Comparison of ENCODE assay signal across 12 cellular contexts in the genomic region with DNA sequence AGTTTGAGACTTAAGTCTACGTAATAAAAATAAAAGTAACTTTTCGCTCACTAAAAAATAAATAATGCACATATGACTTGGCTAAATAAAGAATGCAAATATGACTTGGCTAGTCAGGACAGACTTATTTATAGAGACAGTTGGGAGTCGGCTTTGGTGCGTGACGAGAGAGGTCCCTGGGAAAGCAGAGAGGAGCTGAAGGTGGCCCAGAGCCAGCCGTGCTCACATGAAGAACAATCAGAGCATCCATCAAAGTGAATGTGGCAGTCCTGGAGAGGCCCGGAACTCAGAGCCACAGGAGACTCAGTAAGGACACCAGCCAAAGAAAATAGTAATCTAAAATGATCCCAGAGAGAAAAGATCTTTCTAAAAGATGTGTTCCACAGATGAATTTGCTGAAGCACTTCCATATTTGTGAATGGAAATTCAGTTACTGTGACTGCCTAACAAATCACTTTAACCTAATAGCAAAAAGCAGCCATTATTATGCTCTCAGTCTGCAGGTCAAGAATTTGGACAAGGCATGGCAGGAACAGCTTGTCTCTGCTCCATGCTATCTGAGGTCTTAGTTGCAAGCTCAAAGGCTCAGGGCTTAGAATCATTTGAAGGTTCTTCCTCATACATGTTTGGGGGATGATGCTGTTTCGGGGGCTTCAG. TPM values are rescaled to one million over a fixed set of nuclear protein-coding genes. Genes with fewer than 3 reads are reported as not detected.
DNase-seq lines count a peak whose midpoint lies in the region; ATAC-seq and TF ChIP-seq lines count a peak whose summit lies in the region.
"Had no signal": no experiment of that assay in that cellular context is flagged by ENCODE, and none has a peak within 500 bp of the region (broad histone marks: within the 10 kb centered on the region; RNA-seq: fewer than 3 reads in every experiment).

No MANE protein-coding gene starts in this region.

- 70% methylated on average over 6 of the region's 8 CpGs for WGBS in mesenchymal stem cell

- H3K9ac ChIP-seq in mesenchymal stem cell (ENCODE audit: low read length): peak overlapping the region; percentile 46

- H3K4me1 Mint-ChIP-seq in activated CD4-positive, alpha-beta T cell treated with anti-CD3 and anti-CD28 coated beads for 36 hours: peaks cover 24% of the 10 kb centered on the region
- peaks cover 23% of the 10 kb centered on the region for H3K4me1 Mint-ChIP-seq in activated T-cell treated with anti-CD3 and anti-CD28 coated beads, Interleukin-2, amount 50 U/mL, for 72 hours (ENCODE audit: low read depth)

- no peak overlapping the region for H4K8ac ChIP-seq in mesenchymal stem cell (ENCODE audit: low read length)

- no peaks in the 10 kb centered on the region for H3K27me3 Mint-ChIP-seq in activated CD4-positive, alpha-beta T cell treated with anti-CD3 and anti-CD28 coated beads for 36 hours
- no peaks in the 10 kb centered on the region for H3K27me3 Mint-ChIP-seq in activated T-cell treated with anti-CD3 and anti-CD28 coated beads, Interleukin-2, amount 50 U/mL, for 72 hours (ENCODE audit: low read depth)
- H3K27me3 Mint-ChIP-seq: activated naive CD4-positive, alpha-beta T cell treated with anti-CD3 and anti-CD28 coated beads, Interleukin-2, amount 50 U/mL, for 24 hours had no signal

- H4K91ac ChIP-seq in mesenchymal stem cell (ENCODE audit: low read length): no peak overlapping the region

- no peak overlapping the region for H2AFZ ChIP-seq in mesenchymal stem cell (ENCODE audit: low read depth, low read length)

- no peak for ATAC-seq in activated CD4-positive, alpha-beta T cell treated with anti-CD3 and anti-CD28 coated beads for 36 hours
- ATAC-seq in activated T-cell treated with anti-CD3 and anti-CD28 coated beads, Interleukin-2, amount 50 U/mL, for 72 hours (replicated peaks in 1 of 2): no peak

- H2BK5ac ChIP-seq in mesenchymal stem cell (ENCODE audit: low read depth, low read length, poor library complexity, severe bottlenecking): no peak overlapping the region

- no peak overlapping the region for H3K27ac Mint-ChIP-seq in activated CD4-positive, alpha-beta T cell treated with anti-CD3 and anti-CD28 coated beads for 36 hours
- H3K27ac Mint-ChIP-seq in activated T-cell treated with anti-CD3 and anti-CD28 coated beads, Interleukin-2, amount 50 U/mL, for 72 hours: no peak overlapping the region
- H3K27ac Mint-ChIP-seq: activated naive CD4-positive, alpha-beta T cell treated with anti-CD3 and anti-CD28 coated beads, Interleukin-2, amount 50 U/mL, for 24 hours had no signal

- H3K27me3 ChIP-seq in AG04450 (ENCODE audit: control insufficient read depth, insufficient read depth, low read length): no peaks in the 10 kb centered on the region
- H3K27me3 ChIP-seq in MG63: no peaks in the 10 kb centered on the region
- H3K27me3 ChIP-seq in mesenchymal stem cell (ENCODE audit: control insufficient read depth in 1 of 2, insufficient read depth in 1 of 2, low read length in 2 of 2): no peaks in the 10 kb centered on the region
- no peaks in the 10 kb centered on the region for H3K27me3 ChIP-seq in SJCRH30

- H3K23ac ChIP-seq in mesenchymal stem cell (ENCODE audit: low read length in 2 of 2): no peak overlapping the region

- H3K4me1 ChIP-seq in mesenchymal stem cell (ENCODE audit: control insufficient read depth, insufficient read depth, low read depth, low read length) (peaks cover 14% of the 10 kb centered on the region), SJCRH30 (no peaks in the 10 kb centered on the region)
- H3K4me1 ChIP-seq: Caco-2 had no signal

- H2AK5ac ChIP-seq in mesenchymal stem cell (ENCODE audit: low read length, severe bottlenecking): no peak overlapping the region

- H3K4me2 ChIP-seq in mesenchymal stem cell (ENCODE audit: low read length, poor library complexity, severe bottlenecking): no peak overlapping the region

- H2BK120ac ChIP-seq in mesenchymal stem cell (ENCODE audit: low read depth, low read length): peak overlapping the region; percentile 0

- H3K9me3 Mint-ChIP-seq in activated CD4-positive, alpha-beta T cell treated with anti-CD3 and anti-CD28 coated beads for 36 hours (ENCODE audit: low read depth): no peaks in the 10 kb centered on the region
- H3K9me3 Mint-ChIP-seq in activated T-cell treated with anti-CD3 and anti-CD28 coated beads, Interleukin-2, amount 50 U/mL, for 72 hours: no peaks in the 10 kb centered on the region
- H3K9me3 Mint-ChIP-seq: activated naive CD4-positive, alpha-beta T cell treated with anti-CD3 and anti-CD28 coated beads, Interleukin-2, amount 50 U/mL, for 24 hours had no signal

- H3K4me3 ChIP-seq in AG04450 (ENCODE audit: low read depth, low read length) (no peak overlapping the region), MG63 (no peak overlapping the region), choroid plexus epithelial cell (ENCODE audit: low read depth, low read length) (no peak overlapping the region), mesenchymal stem cell (ENCODE audit: insufficient read depth in 1 of 2, low read depth in 1 of 2, low read length in 2 of 2) (peak overlapping the region in 1 of 2 experiments; percentile 12), SJCRH30 (no peak overlapping the region)

- H3K14ac ChIP-seq in mesenchymal stem cell (ENCODE audit: low read length in 2 of 2): no peak overlapping the region

- no peak overlapping the region for H2BK15ac ChIP-seq in mesenchymal stem cell (ENCODE audit: low read depth, poor library complexity, severe bottlenecking)

- TF ChIP-seq CTCF in AG04450 (IDR thresholded peaks at IDR 0.05; ENCODE audit: low read depth, low read length) (no peak), choroid plexus epithelial cell (conservative IDR thresholded peaks at IDR 0.05; ENCODE audit: low read depth, low read length) (no peak)

- no peak for DNase-seq in AG04450 (ENCODE audit: low read depth, low spot score)
- peak; percentile 79 for DNase-seq in MG63
- DNase-seq in choroid plexus epithelial cell (ENCODE audit: low read depth): peak; percentile 93
- peak; percentile 81 for DNase-seq in mesenchymal stem cell
- no peak for DNase-seq in activated CD4-positive, alpha-beta T cell treated with anti-CD3 and anti-CD28 coated beads for 36 hours
- DNase-seq in SJCRH30: no peak
- no peak for DNase-seq in NCI-H2227 (lab: John Stamatoyannopoulos, UW; ENCODE audit: unreplicated experiment)
- no peak for DNase-seq in activated T-cell treated with anti-CD3 and anti-CD28 coated beads, Interleukin-2, amount 50 U/mL, for 72 hours
- DNase-seq: Caco-2, hippocampal formation, T-helper 9 cell had no signal

- H3K36me3 Mint-ChIP-seq in activated CD4-positive, alpha-beta T cell treated with anti-CD3 and anti-CD28 coated beads for 36 hours (ENCODE audit: low read depth): no peaks in the 10 kb centered on the region
- H3K36me3 Mint-ChIP-seq in activated T-cell treated with anti-CD3 and anti-CD28 coated beads, Interleukin-2, amount 50 U/mL, for 72 hours (ENCODE audit: insufficient read depth in 2 of 2): no peaks in the 10 kb centered on the region

- CTCF ChIA-PET in AG04450 (lab: Charles Lee): no interaction called here
- CTCF ChIA-PET in activated CD4-positive, alpha-beta T cell treated with anti-CD3 and anti-CD28 coated beads for 36 hours (lab: Charles Lee): no interaction called here

- H3K18ac ChIP-seq in mesenchymal stem cell (ENCODE audit: low read depth in 1 of 2, low read length in 2 of 2): peak overlapping the region in 1 of 2 experiments; percentile 61

- H3K9me3 ChIP-seq in AG04450 (ENCODE audit: control insufficient read depth, insufficient read depth, low read length): peaks cover 4% of the 10 kb centered on the region; the same call in 1 of the 2 replicates
- H3K9me3 ChIP-seq in MG63: no peaks in the 10 kb centered on the region
- peaks cover 5% of the 10 kb centered on the region for H3K9me3 ChIP-seq in mesenchymal stem cell (ENCODE audit: control insufficient read depth, low read length)
- no peaks in the 10 kb centered on the region for H3K9me3 ChIP-seq in SJCRH30 (replicated peaks)
- H3K9me3 ChIP-seq: Caco-2 had no signal

- no peak overlapping the region for H3K4me3 Mint-ChIP-seq in activated CD4-positive, alpha-beta T cell treated with anti-CD3 and anti-CD28 coated beads for 36 hours
- H3K4me3 Mint-ChIP-seq in activated T-cell treated with anti-CD3 and anti-CD28 coated beads, Interleukin-2, amount 50 U/mL, for 72 hours: no peak overlapping the region
- H3K4me3 Mint-ChIP-seq: activated naive CD4-positive, alpha-beta T cell treated with anti-CD3 and anti-CD28 coated beads, Interleukin-2, amount 50 U/mL, for 24 hours had no signal

- intact Hi-C loops in activated CD4-positive, alpha-beta T cell treated with anti-CD3 and anti-CD28 coated beads for 36 hours (cut with DNase I, micrococcal nuclease): no loop called here

- no peak overlapping the region for H3K4ac ChIP-seq in mesenchymal stem cell (ENCODE audit: low read depth in 1 of 2, low read length in 2 of 2)

- peak overlapping the region in 1 of 2 experiments; percentile 29 for H2BK12ac ChIP-seq in mesenchymal stem cell (ENCODE audit: low read length in 2 of 2)

- H3K36me3 ChIP-seq in MG63: no peaks in the 10 kb centered on the region
- no peaks in the 10 kb centered on the region for H3K36me3 ChIP-seq in mesenchymal stem cell (ENCODE audit: control insufficient read depth in 1 of 2, insufficient read depth in 2 of 2, low read depth in 1 of 2, low read length in 2 of 2)
- H3K36me3 ChIP-seq in SJCRH30: no peaks in the 10 kb centered on the region

- H3K27ac ChIP-seq in AG04450 (ENCODE audit: low read depth, low read length) (peak overlapping the region; percentile 63), mesenchymal stem cell (ENCODE audit: low read length, poor library complexity, severe bottlenecking) (peak overlapping the region; percentile 53), SJCRH30 (no peak overlapping the region)

- H3K79me1 ChIP-seq in mesenchymal stem cell (replicated peaks; ENCODE audit: low read length, poor library complexity, severe bottlenecking): no peaks in the 10 kb centered on the region

- POLR2A ChIA-PET in AG04450 (lab: Yijun Ruan, JAX): interaction anchor here (1.5 kb wide), 1 partner anchor 11 kb away, joined by 4 read pairs; no protein-coding TSS in a partner anchor
- POLR2A ChIA-PET in activated CD4-positive, alpha-beta T cell treated with anti-CD3 and anti-CD28 coated beads for 36 hours (lab: Charles Lee): no interaction called here

RNA-seq across cellular contexts. Expression of gene CWC15, which starts 34.8 kb away (rescaled TPM):
- 51.0 and 61.9 TPM in 2 replicates for polyA plus RNA-seq in AG04450 (2011; rRNA removed)
- polyA minus RNA-seq in AG04450 (2011; rRNA and poly(A)+ RNA removed): 20.0 and 27.2 TPM in 2 replicates
- total RNA-seq in MG63 (2014; rRNA removed; shearing (Covaris generic); ENCODE audit: low replicate concordance): 62.2 and 63.9 TPM in 2 replicates
- 113 TPM for polyA plus RNA-seq in mesenchymal stem cell (2013, experiment 1 of 2)
- 117 TPM for polyA plus RNA-seq in mesenchymal stem cell (2013, experiment 2 of 2)
- total RNA-seq in activated CD4-positive, alpha-beta T cell treated with anti-CD3 and anti-CD28 coated beads for 36 hours: 10 to 100 TPM; 74.7 to 85.0 TPM
- 39.8 and 41.8 TPM in 2 replicates for total RNA-seq in SJCRH30 (2014; rRNA removed; shearing (Covaris generic))
- total RNA-seq in activated T-cell treated with anti-CD3 and anti-CD28 coated beads, Interleukin-2, amount 50 U/mL, for 72 hours: 10 to 100 TPM; 75.1 to 91.4 TPM

RNA-seq across cellular contexts. Expression of gene KDM4D, which starts 35.0 kb away (rescaled TPM):
- 0.62 and 0.68 TPM in 2 replicates for polyA plus RNA-seq in AG04450 (2011; rRNA removed)
- polyA minus RNA-seq in AG04450 (2011; rRNA and poly(A)+ RNA removed): 0.74 and 1.7 TPM in 2 replicates
- total RNA-seq in MG63 (2014; rRNA removed; shearing (Covaris generic); ENCODE audit: low replicate concordance): 0.89 and 0.91 TPM in 2 replicates
- polyA plus RNA-seq in mesenchymal stem cell (2013, experiment 1 of 2): 0.40 TPM
- polyA plus RNA-seq in mesenchymal stem cell (2013, experiment 2 of 2): 0.41 TPM
- total RNA-seq in activated CD4-positive, alpha-beta T cell treated with anti-CD3 and anti-CD28 coated beads for 36 hours: 1 to 10 TPM; 1.5 to 1.8 TPM
- 1.9 TPM in 2 replicates for total RNA-seq in SJCRH30 (2014; rRNA removed; shearing (Covaris generic))
- total RNA-seq in activated T-cell treated with anti-CD3 and anti-CD28 coated beads, Interleukin-2, amount 50 U/mL, for 72 hours: 1 to 10 TPM; 1.4 to 1.8 TPM

Comparison
In these comparisons a context has a peak if more than half of its experiments do, and no peak if none do; other contexts are left out.
1. DNase-seq: peak in MG63 (single experiment), choroid plexus epithelial cell (single experiment) and mesenchymal stem cell (single experiment); none in AG04450 (single experiment), activated CD4-positive, alpha-beta T cell treated with anti-CD3 and anti-CD28 coated beads for 36 hours (single experiment), SJCRH30 (0 of 2), NCI-H2227 (single experiment) and activated T-cell treated with anti-CD3 and anti-CD28 coated beads, Interleukin-2, amount 50 U/mL, for 72 hours (0 of 2).